In the genomic region with DNA sequence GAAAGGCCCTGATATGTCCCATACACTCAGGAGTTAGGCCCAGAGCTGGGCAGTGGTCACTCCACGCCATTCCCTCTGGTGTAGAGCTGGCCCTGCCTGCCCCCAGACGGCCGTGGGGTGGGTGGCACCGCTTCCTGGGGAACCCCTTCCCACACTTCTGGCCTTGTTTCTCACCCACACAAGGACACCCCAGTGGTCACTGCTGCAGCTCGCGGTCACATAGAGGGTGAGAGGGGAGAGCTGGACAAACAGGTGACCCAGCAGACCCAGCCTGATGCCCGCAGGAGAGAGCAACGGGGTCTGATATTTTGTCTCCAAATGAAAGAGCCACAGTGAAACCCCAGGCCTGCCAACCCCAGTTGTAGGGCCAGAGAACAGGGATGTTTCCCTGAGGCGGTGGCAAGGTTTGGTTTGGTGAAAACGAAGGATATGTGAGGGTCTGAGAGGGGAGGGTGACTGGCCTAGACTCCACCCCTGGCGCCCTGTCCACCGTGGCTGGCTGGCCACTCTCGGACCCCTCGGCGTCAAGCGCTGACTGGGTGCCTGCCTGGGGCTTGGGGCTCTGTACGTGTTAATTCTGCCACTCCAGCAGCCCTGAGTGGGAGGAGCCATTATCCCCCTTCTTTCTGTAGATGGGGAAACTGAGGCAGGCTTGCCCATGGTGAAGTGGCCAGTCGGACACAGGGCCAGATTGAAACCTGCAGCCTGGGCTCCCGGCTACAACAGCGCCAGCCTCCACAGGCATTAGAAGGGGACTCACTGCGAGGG, we compare ENCODE assay signal across 1 cellular context.
TF ChIP-seq lines count a peak whose summit lies in the region.

No MANE protein-coding gene starts in this region.

TF ChIP-seq in WTC11, 78 proteins besides CTCF, POLR2A, EP300 and RAD21 (continued from another document):
- no peak for TF ChIP-seq SMAD3 (CRISPR knock-in tag; IDR thresholded peaks at IDR 0.05; ENCODE audit: borderline replicate concordance)
- no peak for TF ChIP-seq ATF2 (CRISPR knock-in tag; IDR thresholded peaks at IDR 0.05; ENCODE audit: borderline replicate concordance, low read depth)
- no peak for TF ChIP-seq MLX (CRISPR knock-in tag; IDR thresholded peaks at IDR 0.05)
- TF ChIP-seq, protein P1, sequence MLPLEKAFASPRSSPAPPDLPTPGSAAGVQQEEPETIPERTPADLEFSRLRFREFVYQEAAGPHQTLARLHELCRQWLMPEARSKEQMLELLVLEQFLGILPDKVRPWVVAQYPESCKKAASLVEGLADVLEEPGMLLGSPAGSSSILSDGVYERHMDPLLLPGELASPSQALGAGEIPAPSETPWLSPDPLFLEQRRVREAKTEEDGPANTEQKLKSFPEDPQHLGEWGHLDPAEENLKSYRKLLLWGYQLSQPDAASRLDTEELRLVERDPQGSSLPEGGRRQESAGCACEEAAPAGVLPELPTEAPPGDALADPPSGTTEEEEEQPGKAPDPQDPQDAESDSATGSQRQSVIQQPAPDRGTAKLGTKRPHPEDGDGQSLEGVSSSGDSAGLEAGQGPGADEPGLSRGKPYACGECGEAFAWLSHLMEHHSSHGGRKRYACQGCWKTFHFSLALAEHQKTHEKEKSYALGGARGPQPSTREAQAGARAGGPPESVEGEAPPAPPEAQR (CRISPR knock-in tag; IDR thresholded peaks at IDR 0.05): no peak
- TF ChIP-seq, protein P2, sequence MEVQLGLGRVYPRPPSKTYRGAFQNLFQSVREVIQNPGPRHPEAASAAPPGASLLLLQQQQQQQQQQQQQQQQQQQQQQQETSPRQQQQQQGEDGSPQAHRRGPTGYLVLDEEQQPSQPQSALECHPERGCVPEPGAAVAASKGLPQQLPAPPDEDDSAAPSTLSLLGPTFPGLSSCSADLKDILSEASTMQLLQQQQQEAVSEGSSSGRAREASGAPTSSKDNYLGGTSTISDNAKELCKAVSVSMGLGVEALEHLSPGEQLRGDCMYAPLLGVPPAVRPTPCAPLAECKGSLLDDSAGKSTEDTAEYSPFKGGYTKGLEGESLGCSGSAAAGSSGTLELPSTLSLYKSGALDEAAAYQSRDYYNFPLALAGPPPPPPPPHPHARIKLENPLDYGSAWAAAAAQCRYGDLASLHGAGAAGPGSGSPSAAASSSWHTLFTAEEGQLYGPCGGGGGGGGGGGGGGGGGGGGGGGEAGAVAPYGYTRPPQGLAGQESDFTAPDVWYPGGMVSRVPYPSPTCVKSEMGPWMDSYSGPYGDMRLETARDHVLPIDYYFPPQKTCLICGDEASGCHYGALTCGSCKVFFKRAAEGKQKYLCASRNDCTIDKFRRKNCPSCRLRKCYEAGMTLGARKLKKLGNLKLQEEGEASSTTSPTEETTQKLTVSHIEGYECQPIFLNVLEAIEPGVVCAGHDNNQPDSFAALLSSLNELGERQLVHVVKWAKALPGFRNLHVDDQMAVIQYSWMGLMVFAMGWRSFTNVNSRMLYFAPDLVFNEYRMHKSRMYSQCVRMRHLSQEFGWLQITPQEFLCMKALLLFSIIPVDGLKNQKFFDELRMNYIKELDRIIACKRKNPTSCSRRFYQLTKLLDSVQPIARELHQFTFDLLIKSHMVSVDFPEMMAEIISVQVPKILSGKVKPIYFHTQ (CRISPR knock-in tag; IDR thresholded peaks at IDR 0.05): no peak
- TF ChIP-seq ZNF532 (CRISPR knock-in tag; IDR thresholded peaks at IDR 0.05; ENCODE audit: borderline replicate concordance): no peak
- TF ChIP-seq, protein P3, sequence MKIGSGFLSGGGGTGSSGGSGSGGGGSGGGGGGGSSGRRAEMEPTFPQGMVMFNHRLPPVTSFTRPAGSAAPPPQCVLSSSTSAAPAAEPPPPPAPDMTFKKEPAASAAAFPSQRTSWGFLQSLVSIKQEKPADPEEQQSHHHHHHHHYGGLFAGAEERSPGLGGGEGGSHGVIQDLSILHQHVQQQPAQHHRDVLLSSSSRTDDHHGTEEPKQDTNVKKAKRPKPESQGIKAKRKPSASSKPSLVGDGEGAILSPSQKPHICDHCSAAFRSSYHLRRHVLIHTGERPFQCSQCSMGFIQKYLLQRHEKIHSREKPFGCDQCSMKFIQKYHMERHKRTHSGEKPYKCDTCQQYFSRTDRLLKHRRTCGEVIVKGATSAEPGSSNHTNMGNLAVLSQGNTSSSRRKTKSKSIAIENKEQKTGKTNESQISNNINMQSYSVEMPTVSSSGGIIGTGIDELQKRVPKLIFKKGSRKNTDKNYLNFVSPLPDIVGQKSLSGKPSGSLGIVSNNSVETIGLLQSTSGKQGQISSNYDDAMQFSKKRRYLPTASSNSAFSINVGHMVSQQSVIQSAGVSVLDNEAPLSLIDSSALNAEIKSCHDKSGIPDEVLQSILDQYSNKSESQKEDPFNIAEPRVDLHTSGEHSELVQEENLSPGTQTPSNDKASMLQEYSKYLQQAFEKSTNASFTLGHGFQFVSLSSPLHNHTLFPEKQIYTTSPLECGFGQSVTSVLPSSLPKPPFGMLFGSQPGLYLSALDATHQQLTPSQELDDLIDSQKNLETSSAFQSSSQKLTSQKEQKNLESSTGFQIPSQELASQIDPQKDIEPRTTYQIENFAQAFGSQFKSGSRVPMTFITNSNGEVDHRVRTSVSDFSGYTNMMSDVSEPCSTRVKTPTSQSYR (CRISPR knock-in tag; IDR thresholded peaks at IDR 0.05): no peak
- TF ChIP-seq ATF6 (CRISPR knock-in tag; IDR thresholded peaks at IDR 0.05): no peak
- TF ChIP-seq KAT7 (CRISPR knock-in tag; IDR thresholded peaks at IDR 0.05; ENCODE audit: borderline replicate concordance): no peak
- TF ChIP-seq JAZF1 (CRISPR knock-in tag; IDR thresholded peaks at IDR 0.05): no peak
- no peak for TF ChIP-seq E2F4 (CRISPR knock-in tag; IDR thresholded peaks at IDR 0.05; ENCODE audit: borderline replicate concordance, low read depth)
- TF ChIP-seq GABPB1 (CRISPR knock-in tag; IDR thresholded peaks at IDR 0.05): no peak
- TF ChIP-seq FOXP4 (CRISPR knock-in tag; IDR thresholded peaks at IDR 0.05): no peak
- TF ChIP-seq NFYB (CRISPR knock-in tag; conservative IDR thresholded peaks at IDR 0.05; ENCODE audit: low read depth): no peak
TF ChIP-seq in WTC11: peak in this region for 0.
